In the genomic region with DNA sequence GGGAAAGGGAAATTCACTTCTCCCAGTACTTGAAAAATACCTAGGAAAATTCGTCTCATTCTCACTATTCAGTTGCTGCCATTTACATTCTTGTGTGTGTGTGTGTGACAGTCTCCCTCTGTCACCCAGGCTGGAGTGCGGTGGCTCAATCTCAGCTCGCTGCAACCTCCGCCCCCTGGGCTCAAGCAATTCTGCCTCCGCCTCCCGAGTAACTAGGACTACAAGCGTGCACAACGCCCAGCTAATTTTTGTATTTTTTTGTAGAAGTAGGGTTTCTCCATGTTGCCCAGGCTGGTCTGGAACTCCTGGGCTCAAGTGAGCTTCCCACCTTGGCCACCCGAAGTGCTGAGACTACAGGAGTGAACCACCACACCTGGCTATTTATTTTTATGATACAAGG, we compare ENCODE assay signal across 2 cellular contexts.
TF ChIP-seq lines count a peak whose summit lies in the region.

No MANE protein-coding gene starts in this region.

TF ChIP-seq in SK-N-SH, 30 proteins besides CTCF, POLR2A, EP300 and RAD21 (continued from another document):
- no peak for TF ChIP-seq FOXM1 (IDR thresholded peaks at IDR 0.05; ENCODE audit: low read depth)
- TF ChIP-seq SMC3 (IDR thresholded peaks at IDR 0.05; ENCODE audit: low read depth, low read length) = no peak
- TF ChIP-seq ELF1 (IDR thresholded peaks at IDR 0.05) = no peak
- TF ChIP-seq USF1 (IDR thresholded peaks at IDR 0.05; ENCODE audit: borderline replicate concordance, low read depth) = no peak

TF ChIP-seq in SK-N-SH treated with all-trans-retinoic acid at 6 μM for 48 hours, 23 proteins besides CTCF, POLR2A, EP300 and RAD21:
- TF ChIP-seq, protein P1, sequence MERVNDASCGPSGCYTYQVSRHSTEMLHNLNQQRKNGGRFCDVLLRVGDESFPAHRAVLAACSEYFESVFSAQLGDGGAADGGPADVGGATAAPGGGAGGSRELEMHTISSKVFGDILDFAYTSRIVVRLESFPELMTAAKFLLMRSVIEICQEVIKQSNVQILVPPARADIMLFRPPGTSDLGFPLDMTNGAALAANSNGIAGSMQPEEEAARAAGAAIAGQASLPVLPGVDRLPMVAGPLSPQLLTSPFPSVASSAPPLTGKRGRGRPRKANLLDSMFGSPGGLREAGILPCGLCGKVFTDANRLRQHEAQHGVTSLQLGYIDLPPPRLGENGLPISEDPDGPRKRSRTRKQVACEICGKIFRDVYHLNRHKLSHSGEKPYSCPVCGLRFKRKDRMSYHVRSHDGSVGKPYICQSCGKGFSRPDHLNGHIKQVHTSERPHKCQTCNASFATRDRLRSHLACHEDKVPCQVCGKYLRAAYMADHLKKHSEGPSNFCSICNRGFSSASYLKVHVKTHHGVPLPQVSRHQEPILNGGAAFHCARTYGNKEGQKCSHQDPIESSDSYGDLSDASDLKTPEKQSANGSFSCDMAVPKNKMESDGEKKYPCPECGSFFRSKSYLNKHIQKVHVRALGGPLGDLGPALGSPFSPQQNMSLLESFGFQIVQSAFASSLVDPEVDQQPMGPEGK (CRISPR knock-in tag; IDR thresholded peaks at IDR 0.05; ENCODE audit: borderline replicate concordance) = no peak
- no peak for TF ChIP-seq RARB (CRISPR knock-in tag; IDR thresholded peaks at IDR 0.05)
- no peak for TF ChIP-seq CREB5 (CRISPR knock-in tag; IDR thresholded peaks at IDR 0.05; ENCODE audit: low read depth)
- TF ChIP-seq CSDC2 (CRISPR knock-in tag; IDR thresholded peaks at IDR 0.05) = no peak
- TF ChIP-seq ZNF8 (CRISPR knock-in tag; IDR thresholded peaks at IDR 0.05) = no peak
- no peak for TF ChIP-seq ZFP30 (CRISPR knock-in tag; IDR thresholded peaks at IDR 0.05)
- no peak for TF ChIP-seq BACH2 (CRISPR knock-in tag; IDR thresholded peaks at IDR 0.05; ENCODE audit: borderline replicate concordance)
- TF ChIP-seq ISL1 (CRISPR knock-in tag; IDR thresholded peaks at IDR 0.05) = no peak
- no peak for TF ChIP-seq ZC3H10 (CRISPR knock-in tag; IDR thresholded peaks at IDR 0.05)
- TF ChIP-seq TCF4 (CRISPR knock-in tag; IDR thresholded peaks at IDR 0.05; ENCODE audit: borderline replicate concordance) = no peak
- no peak for TF ChIP-seq OSR1 (CRISPR knock-in tag; IDR thresholded peaks at IDR 0.05)
- TF ChIP-seq ZNF565 (CRISPR knock-in tag; conservative IDR thresholded peaks at IDR 0.05; ENCODE audit: low read depth) = no peak
- TF ChIP-seq TOX (CRISPR knock-in tag; IDR thresholded peaks at IDR 0.05; ENCODE audit: borderline replicate concordance) = no peak
- no peak for TF ChIP-seq GLIS3 (CRISPR knock-in tag; IDR thresholded peaks at IDR 0.05)
- TF ChIP-seq SNAI2 (CRISPR knock-in tag; IDR thresholded peaks at IDR 0.05) = no peak
- TF ChIP-seq, protein P2, sequence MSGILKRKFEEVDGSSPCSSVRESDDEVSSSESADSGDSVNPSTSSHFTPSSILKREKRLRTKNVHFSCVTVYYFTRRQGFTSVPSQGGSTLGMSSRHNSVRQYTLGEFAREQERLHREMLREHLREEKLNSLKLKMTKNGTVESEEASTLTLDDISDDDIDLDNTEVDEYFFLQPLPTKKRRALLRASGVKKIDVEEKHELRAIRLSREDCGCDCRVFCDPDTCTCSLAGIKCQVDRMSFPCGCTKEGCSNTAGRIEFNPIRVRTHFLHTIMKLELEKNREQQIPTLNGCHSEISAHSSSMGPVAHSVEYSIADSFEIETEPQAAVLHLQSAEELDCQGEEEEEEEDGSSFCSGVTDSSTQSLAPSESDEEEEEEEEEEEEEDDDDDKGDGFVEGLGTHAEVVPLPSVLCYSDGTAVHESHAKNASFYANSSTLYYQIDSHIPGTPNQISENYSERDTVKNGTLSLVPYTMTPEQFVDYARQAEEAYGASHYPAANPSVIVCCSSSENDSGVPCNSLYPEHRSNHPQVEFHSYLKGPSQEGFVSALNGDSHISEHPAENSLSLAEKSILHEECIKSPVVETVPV (CRISPR knock-in tag; IDR thresholded peaks at IDR 0.05) = no peak
- no peak for TF ChIP-seq ESRRG (CRISPR knock-in tag; IDR thresholded peaks at IDR 0.05)
- TF ChIP-seq ZNF70 (CRISPR knock-in tag; IDR thresholded peaks at IDR 0.05) = no peak
- no peak for TF ChIP-seq POU6F1 (CRISPR knock-in tag; IDR thresholded peaks at IDR 0.05; ENCODE audit: borderline replicate concordance, low read depth)
